In the genomic region with DNA sequence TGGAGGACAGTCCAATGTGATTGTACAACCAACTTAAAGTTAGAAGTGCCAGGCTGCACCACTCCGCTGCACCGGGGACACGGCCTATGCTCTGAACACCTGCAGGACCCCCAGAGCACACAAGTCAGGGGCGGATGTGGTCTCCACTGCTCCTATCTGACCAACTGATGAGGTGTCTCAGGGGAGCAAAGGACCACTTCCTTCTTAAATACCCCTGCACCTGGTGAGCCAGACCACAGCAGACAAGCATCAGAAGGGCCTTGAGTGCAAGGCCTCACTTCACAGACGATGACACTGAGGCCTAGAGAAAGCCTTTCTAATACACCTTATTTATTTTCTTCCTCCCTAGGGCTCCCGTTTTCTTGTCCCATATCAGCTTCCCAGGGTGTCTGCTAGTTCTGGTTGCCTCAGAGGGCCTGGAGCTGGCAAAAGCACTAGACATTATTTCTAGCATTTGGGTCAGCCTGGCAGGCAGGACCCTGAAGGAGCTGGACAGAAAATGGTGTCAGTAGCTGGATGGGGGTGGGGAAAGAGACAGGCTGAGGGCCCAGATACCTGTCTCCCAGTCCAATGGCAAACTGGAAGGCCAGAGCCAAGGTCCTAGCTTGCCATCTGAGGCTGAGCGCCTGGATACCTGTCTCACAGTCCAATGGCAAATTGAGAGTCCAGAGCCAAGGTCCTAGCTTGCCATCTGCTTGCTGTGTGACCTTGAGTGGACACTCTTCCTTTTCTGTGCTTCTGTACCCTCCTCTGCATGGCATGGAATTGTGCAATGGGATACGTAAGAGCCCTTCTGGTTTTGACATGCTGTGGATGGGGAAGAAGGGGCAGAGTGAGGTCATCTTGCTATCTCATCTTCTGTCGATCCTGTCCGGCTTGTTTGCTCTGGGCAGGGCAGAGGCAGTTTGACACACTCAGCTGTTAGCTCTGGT, we compare ENCODE assay signal across 8 cellular contexts. TPM values are rescaled to one million over a fixed set of nuclear protein-coding genes. Genes with fewer than 3 reads are reported as not detected.
A peak's percentile ranks its signal among the peaks of the same experiment; 100 is the strongest.
DNase-seq lines count a peak whose midpoint lies in the region; ATAC-seq and TF ChIP-seq lines count a peak whose summit lies in the region.

No MANE protein-coding gene starts in this region.

- peak overlapping the region; percentile 93 to 96 for H3K27ac Mint-ChIP-seq in activated naive CD4-positive, alpha-beta T cell treated with anti-CD3 and anti-CD28 coated beads, Interleukin-2, amount 50 U/mL, for 72 hours

- H3K27me3 ChIP-seq in mucosa of rectum (ENCODE audit: control insufficient read depth in 2 of 2, insufficient read depth in 2 of 2, low read length in 2 of 2) (no peaks in the 10 kb centered on the region), PC-3 (ENCODE audit: low read length) (no peaks in the 10 kb centered on the region)

- no peaks in the 10 kb centered on the region for H3F3A ChIP-seq in PC-3 (ENCODE audit: low read length, unreplicated experiment)

- peaks cover 33 to 48% of the 10 kb centered on the region in 2 donors for H3K36me3 Mint-ChIP-seq in activated naive CD4-positive, alpha-beta T cell treated with anti-CD3 and anti-CD28 coated beads, Interleukin-2, amount 50 U/mL, for 72 hours

- no peaks in the 10 kb centered on the region for H3K79me2 ChIP-seq in PC-3 (ENCODE audit: low read length)

- H3K36me3 ChIP-seq in mucosa of rectum (ENCODE audit: control insufficient read depth in 2 of 2, insufficient read depth in 2 of 2, low read length in 2 of 2): no peaks in the 10 kb centered on the region
- no peaks in the 10 kb centered on the region for H3K36me3 ChIP-seq in PC-3 (ENCODE audit: low read depth, low read length)

- peak overlapping the region in 1 of 2 donors; percentile 60 for H3K9ac ChIP-seq in mucosa of rectum (ENCODE audit: low read depth in 1 of 2, low read length in 2 of 2)
- no peak overlapping the region for H3K9ac ChIP-seq in PC-3 (ENCODE audit: low read length)

- DNase-seq in GF-D8 (lab: John Stamatoyannopoulos, UW) (peak; percentile 54), SK-N-DZ (ENCODE audit: low spot score) (no peak), PC-3 (no peak)
- no peak for DNase-seq in activated naive CD4-positive, alpha-beta T cell treated with anti-CD3 and anti-CD28 coated beads, Interleukin-2, amount 50 U/mL, for 72 hours (ENCODE audit: low spot score in 2 of 2)
- no peak for DNase-seq in central memory CD4-positive, alpha-beta T cell

- BruUV-seq in PC-3 (replicated peaks; lab: Mats Ljungman, UMichigan): no TSS peak

- H3K9me3 ChIP-seq in mucosa of rectum (ENCODE audit: control insufficient read depth in 2 of 2, low read length in 2 of 2) (no peaks in the 10 kb centered on the region), PC-3 (ENCODE audit: low read length) (no peaks in the 10 kb centered on the region)

- H3K4me3 ChIP-seq in mucosa of rectum (ENCODE audit: low read length in 2 of 2) (peak overlapping the region in 1 of 2 donors; percentile 34), PC-3 (ENCODE audit: low read length) (no peak overlapping the region)

- H3K4me1 ChIP-seq in mucosa of rectum (ENCODE audit: control insufficient read depth in 2 of 2, insufficient read depth in 2 of 2, low read length in 2 of 2) (peaks cover 18 to 20% of the 10 kb centered on the region in 2 donors), PC-3 (ENCODE audit: insufficient read depth, low read length) (peaks cover 37% of the 10 kb centered on the region)

- H4K20me1 ChIP-seq in PC-3 (ENCODE audit: low read length): no peaks in the 10 kb centered on the region

- CTCF ChIA-PET in PC-3 (lab: Charles Lee): interaction anchor here (0.5 kb wide), 1 partner anchor 232 kb away, joined by 3 read pairs; the partner anchor contains the start of gene SLC36A1

- no peak for TF ChIP-seq CTCF in PC-3 (conservative IDR thresholded peaks at IDR 0.05; ENCODE audit: low read depth, low read length)

- POLR2A ChIA-PET in PC-3 (lab: Charles Lee; ENCODE audit: unreplicated experiment): no interaction called here

- ATAC-seq in GM19463 (IDR thresholded peaks at IDR 0.05; ENCODE audit: unreplicated experiment): peak; percentile 41
- ATAC-seq in HG03521 (IDR thresholded peaks at IDR 0.05; ENCODE audit: unreplicated experiment): peak; percentile 53
- peak; percentile 4 to 9 for ATAC-seq in activated naive CD4-positive, alpha-beta T cell treated with anti-CD3 and anti-CD28 coated beads, Interleukin-2, amount 50 U/mL, for 72 hours
- no peak for ATAC-seq in PC-3

- intact Hi-C loops in PC-3 (cut with micrococcal nuclease): no loop called here

- no peaks in the 10 kb centered on the region for H3K9me2 ChIP-seq in PC-3 (replicated peaks; ENCODE audit: low read length)

- no peaks in the 10 kb centered on the region for H3K9me3 Mint-ChIP-seq in activated naive CD4-positive, alpha-beta T cell treated with anti-CD3 and anti-CD28 coated beads, Interleukin-2, amount 50 U/mL, for 72 hours

- no peak overlapping the region for H2AFZ ChIP-seq in PC-3 (ENCODE audit: low read length)

- no peak overlapping the region for H3K4me2 ChIP-seq in PC-3 (ENCODE audit: low read length)

- H3K27ac ChIP-seq in mucosa of rectum (ENCODE audit: low read depth in 2 of 2, low read length in 2 of 2): peak overlapping the region; percentile 46 to 87
- H3K27ac ChIP-seq in PC-3 (ENCODE audit: low read length): no peak overlapping the region

RNA-seq across cellular contexts. Expression of gene CCDC69, which starts 9.0 kb away (rescaled TPM):
- 10 to 100 TPM; 21.0 to 23.8 TPM for total RNA-seq in activated naive CD4-positive, alpha-beta T cell treated with anti-CD3 and anti-CD28 coated beads, Interleukin-2, amount 50 U/mL, for 72 hours
- polyA plus RNA-seq in SK-N-DZ (2014; cell fraction: cytosol; rRNA removed): 0.06 TPM in 1 of 2 replicates, not detected in the other
- polyA plus RNA-seq in SK-N-DZ (2014; cell fraction: nucleus; rRNA removed): not detected in 2 replicates
- total RNA-seq in PC-3 (2014; rRNA removed): 19.2 and 26.4 TPM in 2 replicates

RNA-seq across cellular contexts. Expression of gene GM2A, which starts 38.1 kb away (rescaled TPM):
- total RNA-seq in activated naive CD4-positive, alpha-beta T cell treated with anti-CD3 and anti-CD28 coated beads, Interleukin-2, amount 50 U/mL, for 72 hours: 10 to 100 TPM; 36.8 to 85.2 TPM
- 7.3 and 11.9 TPM in 2 replicates for polyA plus RNA-seq in SK-N-DZ (2014; cell fraction: cytosol; rRNA removed)
- 1.3 and 3.5 TPM in 2 replicates for polyA plus RNA-seq in SK-N-DZ (2014; cell fraction: nucleus; rRNA removed)
- total RNA-seq in PC-3 (2014; rRNA removed): 78.3 and 90.2 TPM in 2 replicates

RNA-seq across cellular contexts. Expression of gene ANXA6, which starts 57.3 kb away (rescaled TPM):
- 100 to 1,000 TPM; 282 to 356 TPM for total RNA-seq in activated naive CD4-positive, alpha-beta T cell treated with anti-CD3 and anti-CD28 coated beads, Interleukin-2, amount 50 U/mL, for 72 hours
- 82.5 and 86.8 TPM in 2 replicates for polyA plus RNA-seq in SK-N-DZ (2014; cell fraction: cytosol; rRNA removed)
- 62.4 and 66.7 TPM in 2 replicates for polyA plus RNA-seq in SK-N-DZ (2014; cell fraction: nucleus; rRNA removed)
- 122 and 131 TPM in 2 replicates for total RNA-seq in PC-3 (2014; rRNA removed)
